ENCODE assay signal across 8 cellular contexts in genomic region chr7:129367700-129368388, GRCh38.
DNase-seq lines count a peak whose midpoint lies in the region; ATAC-seq, FAIRE-seq and TF ChIP-seq lines count a peak whose summit lies in the region.

No MANE protein-coding gene starts in this region.

- H2BK15ac ChIP-seq in IMR-90 (ENCODE audit: low read depth, low read length) = no peak overlapping the region

- BruUV-seq in Calu3 (replicated peaks; lab: Mats Ljungman, UMichigan) (no TSS peak), IMR-90 (replicated peaks; lab: Mats Ljungman, UMichigan) (no TSS peak)

- CTCF ChIA-PET in Calu3 (lab: Charles Lee) (interaction anchor here (0.5 to 4.3 kb wide), 22 partner anchors 8 to 696 kb away, joined by 3 to 88 read pairs (median 4); partner anchors contain the start of genes AHCYL2, NRF1 and STRIP2), IMR-90 (lab: Yijun Ruan, JAX) (interaction anchor here (0.6 to 2.3 kb wide), 22 partner anchors 8 to 276 kb away, joined by 3 to 16 read pairs (median 4); partner anchors contain the start of gene STRIP2)

- H3K23ac ChIP-seq in IMR-90 (ENCODE audit: low read depth, low read length) = peak overlapping the region; percentile 27; the same call in 1 of the 2 replicates

- WGBS in IMR-90 (ENCODE audit: extremely low coverage in 2 of 2, insufficient read length in 1 of 2), 2 experiments = 53% methylated on average over 3 of the region's 11 CpGs; no CpG with 5 or more reads in 1 of the 2 experiments

- intact Hi-C loops in Calu3 (cut with micrococcal nuclease; ENCODE audit: unreplicated experiment) (loop anchor here (1.0 to 10.0 kb wide), 4 partner anchors 8 to 274 kb away; partner anchors contain the start of gene AHCYL2), IMR-90 (cut with micrococcal nuclease) (loop anchor here (1.0 to 2.0 kb wide), 4 partner anchors 104 to 276 kb away; no protein-coding TSS in a partner anchor)

- H3K9ac ChIP-seq in IMR-90 (ENCODE audit: low read depth, low read length) = no peak overlapping the region
- H3K9ac ChIP-seq in fibroblast of lung (ENCODE audit: insufficient read depth, low read length) = no peak overlapping the region

- TF ChIP-seq POLR2A in IMR-90 (IDR thresholded peaks at IDR 0.05; ENCODE audit: low read depth, low read length) = no peak

- H3K56ac ChIP-seq in IMR-90 (ENCODE audit: extremely low read depth, insufficient read depth, low read length) = no peak overlapping the region

- H3K9me1 ChIP-seq in IMR-90 (ENCODE audit: insufficient read depth, low read length) = no peaks in the 10 kb centered on the region

- H2AFZ ChIP-seq in IMR-90 (replicated peaks; ENCODE audit: low read length, poor library complexity) (peak overlapping the region; percentile 64), fibroblast of lung (ENCODE audit: low read length) (no peak overlapping the region)

- no peak overlapping the region for H3K14ac ChIP-seq in IMR-90 (replicated peaks; ENCODE audit: low read depth, low read length)

- H3K18ac ChIP-seq in IMR-90 (ENCODE audit: low read depth, low read length) = no peak overlapping the region

- no peak overlapping the region for H4K8ac ChIP-seq in IMR-90 (ENCODE audit: low read depth in 2 of 2, low read length in 2 of 2)

- in situ Hi-C loops in IMR-90 (cut with MboI; ENCODE audit: low sequenced_read_pairs) = loop anchor here (10.0 to 25.0 kb wide), 2 partner anchors 257 to 644 kb away; no protein-coding TSS in a partner anchor

- POLR2A ChIA-PET in IMR-90 (lab: Charles Lee; ENCODE audit: unreplicated experiment) = no interaction called here
- POLR2A ChIA-PET in naive thymus-derived CD8-positive, alpha-beta T cell (lab: Charles Lee) = no interaction called here

- dilution Hi-C loops in IMR-90 (cut with HindIII; ENCODE audit: low sequenced_read_pairs, unreplicated experiment) = no loop called here

- H3K9me3 ChIP-seq in IMR-90 (ENCODE audit: control insufficient read depth, insufficient read depth, low read length) (no peaks in the 10 kb centered on the region), fibroblast of lung (ENCODE audit: control insufficient read depth, insufficient read depth, low read depth, low read length) (no peaks in the 10 kb centered on the region)

- H3K79me1 ChIP-seq in IMR-90 (ENCODE audit: low read depth in 1 of 2, low read length in 2 of 2) = no peaks in the 10 kb centered on the region

- peak overlapping the region; percentile 7; the same call in 1 of the 2 replicates for H3K4me2 ChIP-seq in IMR-90 (ENCODE audit: low read depth, low read length)
- H3K4me2 ChIP-seq in fibroblast of lung (ENCODE audit: extremely low read depth, insufficient read depth, low read length) = peak overlapping the region; percentile 18

- H3K27ac Mint-ChIP-seq in Calu3 (ENCODE audit: unreplicated experiment) = peak overlapping the region; percentile 87
- H3K27ac Mint-ChIP-seq in activated T-cell treated with anti-CD3 and anti-CD28 coated beads, Interleukin-2, amount 50 U/mL, for 72 hours = peak overlapping the region; percentile 86
- H3K27ac Mint-ChIP-seq in naive thymus-derived CD8-positive, alpha-beta T cell = peak overlapping the region in 4 of 10 donors; percentile 8 to 27 (median 20)
- H3K27ac Mint-ChIP-seq in stimulated activated effector memory CD8-positive, alpha-beta T cell treated with anti-CD3 and anti-CD28 coated beads, Interleukin-12 subunit alpha, Interleukin-12 subunit beta, amount 100 ng/mL, for 72 hours = peak overlapping the region; percentile 86

- H2AK9ac ChIP-seq in IMR-90 (replicated peaks; ENCODE audit: low read depth, low read length, poor library complexity) = peak overlapping the region; percentile 70

- TF ChIP-seq CTCF in Calu3 (IDR thresholded peaks at IDR 0.05; ENCODE audit: unreplicated experiment) (peak; percentile 76), IMR-90 (conservative IDR thresholded peaks at IDR 0.05; ENCODE audit: low read depth, low read length) (peak; percentile 89), fibroblast of lung (conservative IDR thresholded peaks at IDR 0.05 in 1 of 2, IDR thresholded peaks at IDR 0.05 in 1 of 2; ENCODE audit: low read depth in 1 of 2, low read length in 2 of 2) (peak; percentile 83 to 93)

- H3K27ac ChIP-seq in IMR-90 (ENCODE audit: insufficient read depth, low read length) (no peak overlapping the region), fibroblast of lung (ENCODE audit: insufficient read depth, low read length) (no peak overlapping the region)

- no peaks in the 10 kb centered on the region for H4K20me1 ChIP-seq in IMR-90 (ENCODE audit: insufficient read depth, low read length)
- no peaks in the 10 kb centered on the region for H4K20me1 ChIP-seq in fibroblast of lung (ENCODE audit: control insufficient read depth, extremely low read depth, insufficient read depth, low read length)

- H2BK5ac ChIP-seq in IMR-90 (ENCODE audit: low read depth, low read length, poor library complexity, severe bottlenecking) = no peak overlapping the region

- peak; percentile 87 for TF ChIP-seq RAD21 in IMR-90 (IDR thresholded peaks at IDR 0.05; ENCODE audit: low read length)

- H3K4ac ChIP-seq in IMR-90 (ENCODE audit: low read depth, low read length) = no peak overlapping the region

- peak overlapping the region; percentile 74 for H3K4me3 Mint-ChIP-seq in Calu3 (ENCODE audit: low read depth, unreplicated experiment)
- H3K4me3 Mint-ChIP-seq in activated T-cell treated with anti-CD3 and anti-CD28 coated beads, Interleukin-2, amount 50 U/mL, for 72 hours = peak overlapping the region; percentile 71 to 82
- peak overlapping the region in 5 of 10 donors; percentile 40 to 65 (median 43) for H3K4me3 Mint-ChIP-seq in naive thymus-derived CD8-positive, alpha-beta T cell
- H3K4me3 Mint-ChIP-seq in stimulated activated effector memory CD8-positive, alpha-beta T cell treated with anti-CD3 and anti-CD28 coated beads, Interleukin-12 subunit alpha, Interleukin-12 subunit beta, amount 100 ng/mL, for 72 hours = peak overlapping the region; percentile 69

- no peak overlapping the region for H2BK20ac ChIP-seq in IMR-90 (ENCODE audit: low read depth, low read length)

- H3K27me3 Mint-ChIP-seq in Calu3 (ENCODE audit: unreplicated experiment) = no peaks in the 10 kb centered on the region
- no peaks in the 10 kb centered on the region for H3K27me3 Mint-ChIP-seq in activated T-cell treated with anti-CD3 and anti-CD28 coated beads, Interleukin-2, amount 50 U/mL, for 72 hours (ENCODE audit: low read depth)
- no peaks in the 10 kb centered on the region for H3K27me3 Mint-ChIP-seq in naive thymus-derived CD8-positive, alpha-beta T cell

- H3K4me1 ChIP-seq in IMR-90 (ENCODE audit: control insufficient read depth, insufficient read depth, low read length) (peaks cover 1% of the 10 kb centered on the region; the same call in 1 of the 2 replicates), fibroblast of lung (ENCODE audit: control insufficient read depth, extremely low read depth, insufficient read depth, low read length) (no peaks in the 10 kb centered on the region)

- no peaks in the 10 kb centered on the region for H3K36me3 ChIP-seq in IMR-90 (ENCODE audit: control insufficient read depth, insufficient read depth, low read length)
- no peaks in the 10 kb centered on the region for H3K36me3 ChIP-seq in fibroblast of lung (ENCODE audit: control insufficient read depth, insufficient read depth, low read length)

- H3K4me1 Mint-ChIP-seq in Calu3 (ENCODE audit: low read depth, unreplicated experiment) = peaks cover 29% of the 10 kb centered on the region
- H3K4me1 Mint-ChIP-seq in activated T-cell treated with anti-CD3 and anti-CD28 coated beads, Interleukin-2, amount 50 U/mL, for 72 hours (ENCODE audit: low read depth) = peaks cover 64% of the 10 kb centered on the region
- peaks cover 7 to 20% (median 11%) of the 10 kb centered on the region in 4 donors for H3K4me1 Mint-ChIP-seq in naive thymus-derived CD8-positive, alpha-beta T cell
- H3K4me1 Mint-ChIP-seq in stimulated activated effector memory CD8-positive, alpha-beta T cell treated with anti-CD3 and anti-CD28 coated beads, Interleukin-12 subunit alpha, Interleukin-12 subunit beta, amount 100 ng/mL, for 72 hours = peaks cover 31% of the 10 kb centered on the region

- H3K79me2 ChIP-seq in fibroblast of lung (ENCODE audit: control insufficient read depth, insufficient read depth, low read length) = no peaks in the 10 kb centered on the region

- peak; percentile 53 for ATAC-seq in GM21423 (IDR thresholded peaks at IDR 0.05; ENCODE audit: unreplicated experiment)
- peak; percentile 96 for ATAC-seq in IMR-90 (ENCODE audit: low read depth)
- peak; percentile 92 to 93 for ATAC-seq in activated T-cell treated with anti-CD3 and anti-CD28 coated beads, Interleukin-2, amount 50 U/mL, for 72 hours (replicated peaks in 1 of 2)
- peak; percentile 84 to 90 for ATAC-seq in naive thymus-derived CD8-positive, alpha-beta T cell
- ATAC-seq in stimulated activated effector memory CD8-positive, alpha-beta T cell treated with anti-CD3 and anti-CD28 coated beads, Interleukin-12 subunit alpha, Interleukin-12 subunit beta, amount 100 ng/mL, for 72 hours = peak; percentile 93

- DNase-seq in Calu3 (peak; percentile 84), IMR-90 (peak; percentile 72), RCC 7860 (ENCODE audit: low spot score) (peak; percentile 63), fibroblast of lung (ENCODE audit: low read depth in 2 of 2) (peak; percentile 50 to 80)
- peak; percentile 85 to 86 for DNase-seq in activated T-cell treated with anti-CD3 and anti-CD28 coated beads, Interleukin-2, amount 50 U/mL, for 72 hours
- DNase-seq in naive thymus-derived CD8-positive, alpha-beta T cell = peak; percentile 39 to 75 (median 62)
- peak; percentile 67 to 89 for DNase-seq in stimulated activated effector memory CD8-positive, alpha-beta T cell treated with anti-CD3 and anti-CD28 coated beads, Interleukin-12 subunit alpha, Interleukin-12 subunit beta, amount 100 ng/mL, for 72 hours (ENCODE audit: low spot score in 2 of 2)

- H3K36me3 Mint-ChIP-seq in Calu3 (ENCODE audit: insufficient read depth, unreplicated experiment) = peaks cover 22% of the 10 kb centered on the region
- H3K36me3 Mint-ChIP-seq in activated T-cell treated with anti-CD3 and anti-CD28 coated beads, Interleukin-2, amount 50 U/mL, for 72 hours (ENCODE audit: insufficient read depth in 2 of 2) = no peaks in the 10 kb centered on the region
- peaks cover 0 to 2% (median 0%) of the 10 kb centered on the region in 3 donors for H3K36me3 Mint-ChIP-seq in naive thymus-derived CD8-positive, alpha-beta T cell
- H3K36me3 Mint-ChIP-seq in stimulated activated effector memory CD8-positive, alpha-beta T cell treated with anti-CD3 and anti-CD28 coated beads, Interleukin-12 subunit alpha, Interleukin-12 subunit beta, amount 100 ng/mL, for 72 hours = no peaks in the 10 kb centered on the region

- H2AK5ac ChIP-seq in IMR-90 (ENCODE audit: low read depth, low read length) = no peak overlapping the region

- no peak overlapping the region for H4K5ac ChIP-seq in IMR-90 (ENCODE audit: low read depth, low read length)

- H3K27me3 ChIP-seq in IMR-90 (ENCODE audit: control insufficient read depth, insufficient read depth, low read length) (no peaks in the 10 kb centered on the region), fibroblast of lung (ENCODE audit: control insufficient read depth, insufficient read depth, low read length) (no peaks in the 10 kb centered on the region)

- H3K4me3 ChIP-seq in IMR-90 (ENCODE audit: insufficient read depth, low read depth, low read length) (no peak overlapping the region), fibroblast of lung (replicated peaks in 1 of 4; ENCODE audit: control extremely low read depth in 1 of 4, insufficient read depth in 1 of 4, low read depth in 3 of 4, low read length in 4 of 4) (peak overlapping the region in 2 of 4 experiments; percentile 30 to 32)

- no peak overlapping the region for H2BK120ac ChIP-seq in IMR-90 (ENCODE audit: low read depth, low read length)

- no peak overlapping the region for H4K91ac ChIP-seq in IMR-90 (ENCODE audit: insufficient read depth, low read depth, low read length)

- no peaks in the 10 kb centered on the region for H3K9me3 Mint-ChIP-seq in Calu3 (ENCODE audit: low read depth, unreplicated experiment)
- no peaks in the 10 kb centered on the region for H3K9me3 Mint-ChIP-seq in activated T-cell treated with anti-CD3 and anti-CD28 coated beads, Interleukin-2, amount 50 U/mL, for 72 hours
- H3K9me3 Mint-ChIP-seq in naive thymus-derived CD8-positive, alpha-beta T cell = no peaks in the 10 kb centered on the region
- no peaks in the 10 kb centered on the region for H3K9me3 Mint-ChIP-seq in stimulated activated effector memory CD8-positive, alpha-beta T cell treated with anti-CD3 and anti-CD28 coated beads, Interleukin-12 subunit alpha, Interleukin-12 subunit beta, amount 100 ng/mL, for 72 hours

- peak; percentile 73 for FAIRE-seq in RCC 7860 (lab: Jason Lieb, UNC)
